In genomic region chr5:33283243-33283642, GRCh38 we compare ENCODE assay signal across 38 cellular contexts.
"Had no signal": no experiment of that assay in that cellular context is flagged by ENCODE, and none has a peak within 500 bp of the region (broad histone marks: within the 10 kb centered on the region; RNA-seq: fewer than 3 reads in every experiment).

No MANE protein-coding gene starts in this region.

- DNase-seq: activated B cell treated with CpG ODN at 0.5 μM for 24 hours; activated CD4-positive, alpha-beta memory T cell treated with anti-CD3 and anti-CD28 coated beads for 36 hours; activated CD4-positive, alpha-beta T cell treated with anti-CD3 and anti-CD28 coated beads for 4 hours; activated CD4-positive, alpha-beta T cell treated with anti-CD3 and anti-CD28 coated beads, Interleukin-2, amount 10 ng/mL, durations not matched to agents 24 days and 14 days; activated CD4-positive, alpha-beta T cell treated with anti-CD3 and anti-CD28 coated beads, Interleukin-2, amount 50 U/mL, for 1 hour; activated CD4-positive, alpha-beta T cell treated with anti-CD3 and anti-CD28 coated beads, Interleukin-2, amount 50 U/mL, for 4 hours; activated CD4-positive, CD25-positive, alpha-beta regulatory T cell treated with anti-CD3 and anti-CD28 coated beads, Interleukin-2, amount 50 U/mL, for 72 hours; activated CD8-positive, alpha-beta memory T cell treated with anti-CD3 and anti-CD28 coated beads for 24 hours; activated CD8-positive, alpha-beta memory T cell treated with anti-CD3 and anti-CD28 coated beads, Interleukin-2, amount 10 ng/mL, durations not matched to agents 7 days and 5 days; activated CD8-positive, alpha-beta memory T cell treated with anti-CD3 and anti-CD28 coated beads, Interleukin-2, amount 50 U/mL, for 48 hours; activated CD8-positive, alpha-beta T cell treated with anti-CD3 and anti-CD28 coated beads, Interleukin-2, amount 10 ng/mL, durations not matched to agents 7 days and 5 days; activated effector memory CD4-positive, alpha-beta T cell treated with Interleukin-2 at 50 U/mL for 16 hours; activated gamma-delta T cell; activated naive CD4-positive, alpha-beta T cell treated with anti-CD3 and anti-CD28 coated beads, Interleukin-2, amount 10 ng/mL, durations not matched to agents 7 days and 5 days; activated naive CD4-positive, alpha-beta T cell treated with Interleukin-2 at 50 U/mL for 16 hours; activated naive CD8-positive, alpha-beta T cell treated with anti-CD3 and anti-CD28 coated beads, Interleukin-2, amount 10 ng/mL, durations not matched to agents 7 days and 5 days; activated naive CD8-positive, alpha-beta T cell treated with anti-CD3 and anti-CD28 coated beads, Interleukin-2, amount 50 U/mL, for 24 hours; activated T-cell treated with anti-CD3 and anti-CD28 coated beads, Interleukin-2, amount 50 U/mL, for 24 hours; activated T-cell treated with anti-CD3 and anti-CD28 coated beads, Interleukin-2, amount 50 U/mL, for 48 hours; amygdala; anterior cingulate cortex; caudate nucleus; cerebellar nuclear complex; T-helper 1 cell; T-helper 2 cell; T-helper 9 cell had no signal

- H3K9me3 Mint-ChIP-seq: activated B cell treated with CpG ODN at 0.5 μM for 24 hours; activated CD4-positive, alpha-beta T cell treated with anti-CD3 and anti-CD28 coated beads, Interleukin-2, amount 10 ng/mL, durations not matched to agents 24 days and 14 days; activated naive CD4-positive, alpha-beta T cell treated with anti-CD3 and anti-CD28 coated beads, Interleukin-2, amount 10 ng/mL, durations not matched to agents 7 days and 5 days; activated naive CD4-positive, alpha-beta T cell treated with anti-CD3 and anti-CD28 coated beads, Interleukin-2, amount 50 U/mL, for 24 hours; activated naive CD8-positive, alpha-beta T cell treated with anti-CD3 and anti-CD28 coated beads, Interleukin-2, amount 10 ng/mL, durations not matched to agents 7 days and 5 days; activated naive CD8-positive, alpha-beta T cell treated with anti-CD3 and anti-CD28 coated beads, Interleukin-2, amount 50 U/mL, for 24 hours; activated T-helper 2 cell treated with anti-CD3 and anti-CD28 coated beads, Interferon-gamma antibody, Interleukin-2, Interleukin-4, amounts not matched to agents 10 μg/mL and 5 μg/mL and 100 μg/mL, durations not matched to agents 14 hours and 24 hours and 36 hours; T-helper 1 cell treated with Interleukin-12 subunit alpha and Interleukin-12 subunit beta and Interleukin-4 antibody, amounts not matched to agents 30 μg/mL and 1 μg/mL, for 36 hours; T-helper 2 cell treated with Interferon-gamma antibody and Interleukin-4, amounts not matched to agents 5 μg/mL and 100 μg/mL, for 36 hours had no signal

- H3K9me3 ChIP-seq: ascending aorta had no signal

- H3K27me3 ChIP-seq: ascending aorta, cardiac muscle cell had no signal

- H3K27ac ChIP-seq: ascending aorta, cardiac muscle cell, VCaP had no signal

- H3K4me3 ChIP-seq: ascending aorta, cardiac muscle cell had no signal

- H3K4me3 Mint-ChIP-seq: activated B cell treated with CpG ODN at 0.5 μM for 24 hours; activated CD4-positive, alpha-beta memory T cell treated with anti-CD3 and anti-CD28 coated beads for 36 hours; activated CD4-positive, alpha-beta T cell treated with anti-CD3 and anti-CD28 coated beads, Interleukin-2, amount 10 ng/mL, durations not matched to agents 24 days and 14 days; activated CD8-positive, alpha-beta memory T cell treated with anti-CD3 and anti-CD28 coated beads, Interleukin-2, amount 10 ng/mL, durations not matched to agents 7 days and 5 days; activated CD8-positive, alpha-beta T cell treated with anti-CD3 and anti-CD28 coated beads, Interleukin-2, amount 10 ng/mL, durations not matched to agents 7 days and 5 days; activated naive CD4-positive, alpha-beta T cell treated with anti-CD3 and anti-CD28 coated beads, Interleukin-2, amount 10 ng/mL, durations not matched to agents 7 days and 5 days; activated naive CD4-positive, alpha-beta T cell treated with anti-CD3 and anti-CD28 coated beads, Interleukin-2, amount 50 U/mL, for 24 hours; activated naive CD8-positive, alpha-beta T cell; activated naive CD8-positive, alpha-beta T cell treated with anti-CD3 and anti-CD28 coated beads, Interleukin-2, amount 10 ng/mL, durations not matched to agents 7 days and 5 days; activated naive CD8-positive, alpha-beta T cell treated with anti-CD3 and anti-CD28 coated beads, Interleukin-2, amount 50 U/mL, for 24 hours; activated T-cell treated with anti-CD3 and anti-CD28 coated beads, Interleukin-2, amount 50 U/mL, for 24 hours; brain; central memory CD8-positive, alpha-beta T cell; T-helper 1 cell treated with Interleukin-12 subunit alpha and Interleukin-12 subunit beta and Interleukin-4 antibody, amounts not matched to agents 30 μg/mL and 1 μg/mL, for 36 hours; T-helper 2 cell treated with Interferon-gamma antibody and Interleukin-4, amounts not matched to agents 5 μg/mL and 100 μg/mL, for 36 hours had no signal

- H3K36me3 Mint-ChIP-seq: activated CD4-positive, alpha-beta memory T cell treated with anti-CD3 and anti-CD28 coated beads for 36 hours; activated CD8-positive, alpha-beta memory T cell treated with anti-CD3 and anti-CD28 coated beads, Interleukin-2, amount 10 ng/mL, durations not matched to agents 7 days and 5 days; activated naive CD4-positive, alpha-beta T cell treated with anti-CD3 and anti-CD28 coated beads, Interleukin-2, amount 10 ng/mL, durations not matched to agents 7 days and 5 days; activated naive CD4-positive, alpha-beta T cell treated with anti-CD3 and anti-CD28 coated beads, Interleukin-2, amount 50 U/mL, for 24 hours; activated naive CD8-positive, alpha-beta T cell; activated naive CD8-positive, alpha-beta T cell treated with anti-CD3 and anti-CD28 coated beads, Interleukin-2, amount 10 ng/mL, durations not matched to agents 7 days and 5 days; brain had no signal

- H3K36me3 ChIP-seq: ascending aorta, cardiac muscle cell had no signal

- H3K27me3 Mint-ChIP-seq: activated B cell treated with CpG ODN at 0.5 μM for 24 hours; activated CD4-positive, alpha-beta memory T cell treated with anti-CD3 and anti-CD28 coated beads for 36 hours; activated CD4-positive, alpha-beta T cell treated with anti-CD3 and anti-CD28 coated beads, Interleukin-2, amount 10 ng/mL, durations not matched to agents 24 days and 14 days; activated CD8-positive, alpha-beta memory T cell treated with anti-CD3 and anti-CD28 coated beads, Interleukin-2, amount 10 ng/mL, durations not matched to agents 7 days and 5 days; activated naive CD4-positive, alpha-beta T cell treated with anti-CD3 and anti-CD28 coated beads, Interleukin-2, amount 10 ng/mL, durations not matched to agents 7 days and 5 days; activated naive CD4-positive, alpha-beta T cell treated with anti-CD3 and anti-CD28 coated beads, Interleukin-2, amount 50 U/mL, for 24 hours; activated naive CD8-positive, alpha-beta T cell; activated naive CD8-positive, alpha-beta T cell treated with anti-CD3 and anti-CD28 coated beads, Interleukin-2, amount 10 ng/mL, durations not matched to agents 7 days and 5 days; activated naive CD8-positive, alpha-beta T cell treated with anti-CD3 and anti-CD28 coated beads, Interleukin-2, amount 50 U/mL, for 24 hours; activated T-cell treated with anti-CD3 and anti-CD28 coated beads, Interleukin-2, amount 50 U/mL, for 24 hours; central memory CD8-positive, alpha-beta T cell had no signal

- H3K27ac Mint-ChIP-seq: activated B cell treated with CpG ODN at 0.5 μM for 24 hours; activated CD4-positive, alpha-beta memory T cell treated with anti-CD3 and anti-CD28 coated beads for 36 hours; activated CD4-positive, alpha-beta T cell treated with anti-CD3 and anti-CD28 coated beads, Interleukin-2, amount 10 ng/mL, durations not matched to agents 24 days and 14 days; activated CD8-positive, alpha-beta memory T cell treated with anti-CD3 and anti-CD28 coated beads, Interleukin-2, amount 10 ng/mL, durations not matched to agents 7 days and 5 days; activated CD8-positive, alpha-beta T cell treated with anti-CD3 and anti-CD28 coated beads, Interleukin-2, amount 10 ng/mL, durations not matched to agents 7 days and 5 days; activated naive CD4-positive, alpha-beta T cell treated with anti-CD3 and anti-CD28 coated beads, Interleukin-2, amount 10 ng/mL, durations not matched to agents 7 days and 5 days; activated naive CD4-positive, alpha-beta T cell treated with anti-CD3 and anti-CD28 coated beads, Interleukin-2, amount 50 U/mL, for 24 hours; activated naive CD8-positive, alpha-beta T cell; activated naive CD8-positive, alpha-beta T cell treated with anti-CD3 and anti-CD28 coated beads, Interleukin-2, amount 10 ng/mL, durations not matched to agents 7 days and 5 days; activated naive CD8-positive, alpha-beta T cell treated with anti-CD3 and anti-CD28 coated beads, Interleukin-2, amount 50 U/mL, for 24 hours; activated T-cell treated with anti-CD3 and anti-CD28 coated beads, Interleukin-2, amount 50 U/mL, for 24 hours; activated T-helper 2 cell treated with anti-CD3 and anti-CD28 coated beads, Interferon-gamma antibody, Interleukin-2, Interleukin-4, amounts not matched to agents 10 μg/mL and 5 μg/mL and 100 μg/mL, durations not matched to agents 14 hours and 24 hours and 36 hours; brain; T-helper 1 cell treated with Interleukin-12 subunit alpha and Interleukin-12 subunit beta and Interleukin-4 antibody, amounts not matched to agents 30 μg/mL and 1 μg/mL, for 36 hours; T-helper 2 cell treated with Interferon-gamma antibody and Interleukin-4, amounts not matched to agents 5 μg/mL and 100 μg/mL, for 36 hours had no signal

- H3K4me1 Mint-ChIP-seq: activated B cell treated with CpG ODN at 0.5 μM for 24 hours; activated CD4-positive, alpha-beta T cell treated with anti-CD3 and anti-CD28 coated beads, Interleukin-2, amount 10 ng/mL, durations not matched to agents 24 days and 14 days; activated CD8-positive, alpha-beta memory T cell treated with anti-CD3 and anti-CD28 coated beads, Interleukin-2, amount 10 ng/mL, durations not matched to agents 7 days and 5 days; activated naive CD4-positive, alpha-beta T cell treated with anti-CD3 and anti-CD28 coated beads, Interleukin-2, amount 10 ng/mL, durations not matched to agents 7 days and 5 days; activated naive CD4-positive, alpha-beta T cell treated with anti-CD3 and anti-CD28 coated beads, Interleukin-2, amount 50 U/mL, for 24 hours; activated naive CD8-positive, alpha-beta T cell treated with anti-CD3 and anti-CD28 coated beads, Interleukin-2, amount 10 ng/mL, durations not matched to agents 7 days and 5 days; activated naive CD8-positive, alpha-beta T cell treated with anti-CD3 and anti-CD28 coated beads, Interleukin-2, amount 50 U/mL, for 24 hours; central memory CD8-positive, alpha-beta T cell had no signal

- ATAC-seq: activated CD8-positive, alpha-beta memory T cell treated with anti-CD3 and anti-CD28 coated beads, Interleukin-2, amount 10 ng/mL, durations not matched to agents 7 days and 5 days; activated CD8-positive, alpha-beta T cell treated with anti-CD3 and anti-CD28 coated beads, Interleukin-2, amount 10 ng/mL, durations not matched to agents 7 days and 5 days; activated naive CD8-positive, alpha-beta T cell treated with anti-CD3 and anti-CD28 coated beads, Interleukin-2, amount 50 U/mL, for 24 hours had no signal

- FAIRE-seq: bronchial epithelial cell, TTC549 had no signal
